ENCODE assay signal across 1 cellular context in the genomic region with DNA sequence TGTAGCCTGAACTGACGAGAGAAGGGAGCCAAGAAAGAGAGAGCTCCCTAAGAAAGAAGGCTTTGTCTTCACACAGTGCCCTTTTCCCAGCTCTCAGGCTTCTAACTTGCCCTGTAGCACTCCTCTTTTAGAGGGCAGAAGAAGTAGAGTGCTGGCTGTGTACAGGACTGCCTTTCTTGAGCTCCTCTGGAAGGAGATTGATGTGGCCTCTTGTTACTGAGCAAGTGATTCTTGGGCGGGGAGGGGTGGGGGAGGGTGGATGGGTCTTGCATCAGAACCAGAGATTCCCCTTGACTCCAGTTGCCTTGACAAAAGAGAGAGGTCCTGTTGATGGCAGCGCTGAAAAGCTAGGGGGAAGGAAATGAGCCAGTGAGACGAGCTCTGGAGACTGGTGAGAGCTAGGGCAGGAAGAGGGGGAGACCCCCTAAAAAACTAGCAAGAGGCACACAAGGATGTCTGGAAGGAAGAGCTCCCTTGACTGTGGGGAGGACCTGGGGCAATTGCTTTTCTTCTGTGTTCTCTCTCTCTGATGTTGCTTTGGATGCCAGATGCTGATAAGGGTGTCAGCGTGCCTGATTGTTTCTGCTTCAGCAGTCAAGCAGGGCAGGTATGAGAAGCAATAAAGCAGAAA.
A peak's percentile ranks its signal among the peaks of the same experiment; 100 is the strongest.
TF ChIP-seq lines count a peak whose summit lies in the region.

No MANE protein-coding gene starts in this region.

TF ChIP-seq in K562, 482 proteins besides CTCF, POLR2A, EP300 and RAD21:
- TF ChIP-seq PKNOX1 (IDR thresholded peaks at IDR 0.05) (0 out of 2 replicates have a peak, but pooled peaks have one; percentile 12), ZEB2 (IDR thresholded peaks at IDR 0.05) (peak; percentile 20; the same call in 1 of the 2 replicates), ZNF551 (CRISPR knock-in tag; IDR thresholded peaks at IDR 0.05) (no peak), RCOR1 (IDR thresholded peaks at IDR 0.05; ENCODE audit: borderline replicate concordance in 1 of 2, low read depth in 2 of 2, low read length in 2 of 2) (peak in 1 of 2 experiments; percentile 73; a peak in 1 of 4 replicates), CEBPG (CRISPR knock-in tag; IDR thresholded peaks at IDR 0.05) (no peak), CEBPG (tag; conservative IDR thresholded peaks at IDR 0.05 in 1 of 2, IDR thresholded peaks at IDR 0.05 in 1 of 2) (peak in 1 of 2 experiments; percentile 62; a peak in 2 of 4 replicates), CTBP1 (IDR thresholded peaks at IDR 0.05; ENCODE audit: borderline replicate concordance) (peak; percentile 81)
TF ChIP-seq in K562: peak in this region for 5.
